ENCODE assay signal across 25 cellular contexts in the genomic region with DNA sequence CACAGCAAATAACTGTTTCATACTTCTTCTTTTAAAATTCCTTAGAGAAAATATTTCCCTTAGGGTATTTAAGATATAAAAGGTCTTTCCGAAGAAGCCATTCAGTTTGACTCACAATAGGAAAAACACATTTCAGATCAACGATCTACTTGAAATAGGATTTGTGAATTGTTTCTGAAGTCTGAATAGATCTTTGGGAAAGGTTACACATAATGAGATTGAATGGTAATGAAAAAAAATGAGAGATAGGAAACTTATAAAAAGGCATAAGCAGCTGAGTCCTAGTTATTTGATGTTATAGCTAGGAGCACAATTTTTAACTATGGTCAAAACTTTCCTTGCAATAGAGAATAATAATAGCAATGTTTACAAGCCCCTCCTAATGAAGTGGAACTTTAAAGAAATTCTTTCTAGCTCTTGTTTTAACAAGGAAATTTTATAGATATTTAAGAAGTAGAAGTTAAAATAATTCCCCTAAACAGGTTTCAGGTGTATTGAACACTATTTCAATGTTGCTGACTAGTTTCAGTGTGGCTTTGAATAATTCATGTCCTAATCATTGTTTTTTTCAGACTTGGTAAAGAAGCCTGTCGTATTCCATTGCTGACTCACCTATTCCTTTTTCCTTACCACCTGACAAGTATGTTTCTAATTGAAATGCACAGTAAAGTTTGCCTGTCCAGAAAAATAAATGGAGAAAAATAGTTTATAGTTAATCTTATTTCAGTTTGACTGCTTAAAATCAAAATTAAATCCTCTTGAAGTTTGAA.
"Had no signal": no experiment of that assay in that cellular context is flagged by ENCODE, and none has a peak within 500 bp of the region (broad histone marks: within the 10 kb centered on the region; RNA-seq: fewer than 3 reads in every experiment).

No MANE protein-coding gene starts in this region.

- ATAC-seq: gastrocnemius medialis; left cardiac atrium; left lung; naive thymus-derived CD4-positive, alpha-beta T cell; right cardiac atrium; stimulated activated memory B cell treated with anti-CD40 and anti-IgM and Interleukin-4, amounts not matched to agents 10 μg/mL and 1 μg/mL and 100 μg/mL, for 72 hours; stimulated activated naive CD8-positive, alpha-beta T cell treated with anti-CD3 and anti-CD28 coated beads, Interleukin-15, Interleukin-2, amounts not matched to agents 100 U/mL and 50 U/mL, for 24 hours had no signal

- H3K36me3 ChIP-seq: gastrocnemius medialis, left lung, neural progenitor cell, prostate gland, sigmoid colon, tibial artery had no signal

- H3K9me3 Mint-ChIP-seq: nephron, neural progenitor cell, type B pancreatic cell had no signal

- FAIRE-seq: kidney had no signal

- H3K27me3 Mint-ChIP-seq: naive thymus-derived CD4-positive, alpha-beta T cell; stimulated activated memory B cell treated with anti-CD40 and anti-IgM and Interleukin-4, amounts not matched to agents 10 μg/mL and 1 μg/mL and 100 μg/mL, for 72 hours; type B pancreatic cell had no signal

- H3K4me3 Mint-ChIP-seq: naive thymus-derived CD4-positive, alpha-beta T cell; nephron; neural progenitor cell; stimulated activated memory B cell treated with anti-CD40 and anti-IgM and Interleukin-4, amounts not matched to agents 10 μg/mL and 1 μg/mL and 100 μg/mL, for 72 hours; type B pancreatic cell had no signal

- H3K36me3 Mint-ChIP-seq: naive thymus-derived CD4-positive, alpha-beta T cell; neural progenitor cell; stimulated activated memory B cell treated with anti-CD40 and anti-IgM and Interleukin-4, amounts not matched to agents 10 μg/mL and 1 μg/mL and 100 μg/mL, for 72 hours; type B pancreatic cell had no signal

- H3K27me3 ChIP-seq: gastrocnemius medialis, left lung, neural progenitor cell, sigmoid colon, testis, tibial artery had no signal

- H3K4me1 Mint-ChIP-seq: naive thymus-derived CD4-positive, alpha-beta T cell; nephron; stimulated activated memory B cell treated with anti-CD40 and anti-IgM and Interleukin-4, amounts not matched to agents 10 μg/mL and 1 μg/mL and 100 μg/mL, for 72 hours had no signal

- DNase-seq: dermis blood vessel endothelial cell; effector memory CD4-positive, alpha-beta T cell; foreskin fibroblast; gastrocnemius medialis; head of caudate nucleus; kidney; left cardiac atrium; left lung; mesenchymal stem cell; midbrain; naive thymus-derived CD4-positive, alpha-beta T cell; right cardiac atrium; sigmoid colon; stimulated activated CD4-positive, alpha-beta T cell treated with anti-CD3 and anti-CD28 coated beads, Interleukin-2, amount 100 ng/mL, for 24 hours; stimulated activated CD4-positive, alpha-beta T cell treated with anti-CD3 and anti-CD28 coated beads, Interleukin-4, amount 100 ng/mL, for 24 hours; stimulated activated naive CD8-positive, alpha-beta T cell treated with anti-CD3 and anti-CD28 coated beads, Interleukin-15, Interleukin-2, amounts not matched to agents 100 U/mL and 50 U/mL, for 24 hours; substantia nigra; testis; tibial artery had no signal

- H3K27ac Mint-ChIP-seq: naive thymus-derived CD4-positive, alpha-beta T cell; nephron; neural progenitor cell; stimulated activated memory B cell treated with anti-CD40 and anti-IgM and Interleukin-4, amounts not matched to agents 10 μg/mL and 1 μg/mL and 100 μg/mL, for 72 hours; type B pancreatic cell had no signal

- H3K4me3 ChIP-seq: coronary artery, gastrocnemius medialis, left lung, neural progenitor cell, prostate gland, sigmoid colon, testis, tibial artery had no signal
